7 cellular contexts compared by ENCODE assay signal in the genomic region with DNA sequence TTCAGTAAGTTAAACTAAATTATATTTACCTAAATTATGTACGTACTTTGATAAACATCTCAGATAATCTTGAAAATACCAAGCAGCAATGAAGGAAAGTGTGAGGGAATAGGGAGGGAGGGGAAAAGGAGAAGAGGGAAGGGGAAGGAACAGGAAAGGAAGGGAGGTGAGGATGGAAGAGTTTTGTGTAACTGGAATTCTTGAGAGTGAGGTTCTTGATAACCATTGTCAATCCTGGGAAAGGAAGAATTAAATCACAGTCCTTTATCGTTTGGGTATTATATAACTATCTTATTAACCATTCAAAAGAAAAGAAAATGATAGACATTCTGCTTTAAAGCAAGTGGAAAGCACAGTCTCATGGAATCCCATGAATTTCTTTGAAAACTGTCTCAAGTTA.
"Had no signal": no experiment of that assay in that cellular context is flagged by ENCODE, and none has a peak within 500 bp of the region (broad histone marks: within the 10 kb centered on the region; RNA-seq: fewer than 3 reads in every experiment).

No MANE protein-coding gene starts in this region.

- H3K4me3 Mint-ChIP-seq: IgD-negative memory B cell had no signal

- H3K4me1 Mint-ChIP-seq: IgD-negative memory B cell had no signal

- H3K4me2 ChIP-seq: KMS-11 had no signal

- DNase-seq: IMR-90, KBM-7, KG1 had no signal

- H3K9ac ChIP-seq: KMS-11 had no signal

- H3K27me3 Mint-ChIP-seq: IgD-negative memory B cell had no signal

- H3K27ac Mint-ChIP-seq: IgD-negative memory B cell had no signal

- H3K9me3 Mint-ChIP-seq: IgD-negative memory B cell had no signal

- FAIRE-seq: HTR-8/SVneo had no signal

- H3K36me3 Mint-ChIP-seq: IgD-negative memory B cell had no signal

- H3K27ac ChIP-seq: HL-60, KMS-11 had no signal
